ENCODE assay signal across 1 cellular context in the genomic region with DNA sequence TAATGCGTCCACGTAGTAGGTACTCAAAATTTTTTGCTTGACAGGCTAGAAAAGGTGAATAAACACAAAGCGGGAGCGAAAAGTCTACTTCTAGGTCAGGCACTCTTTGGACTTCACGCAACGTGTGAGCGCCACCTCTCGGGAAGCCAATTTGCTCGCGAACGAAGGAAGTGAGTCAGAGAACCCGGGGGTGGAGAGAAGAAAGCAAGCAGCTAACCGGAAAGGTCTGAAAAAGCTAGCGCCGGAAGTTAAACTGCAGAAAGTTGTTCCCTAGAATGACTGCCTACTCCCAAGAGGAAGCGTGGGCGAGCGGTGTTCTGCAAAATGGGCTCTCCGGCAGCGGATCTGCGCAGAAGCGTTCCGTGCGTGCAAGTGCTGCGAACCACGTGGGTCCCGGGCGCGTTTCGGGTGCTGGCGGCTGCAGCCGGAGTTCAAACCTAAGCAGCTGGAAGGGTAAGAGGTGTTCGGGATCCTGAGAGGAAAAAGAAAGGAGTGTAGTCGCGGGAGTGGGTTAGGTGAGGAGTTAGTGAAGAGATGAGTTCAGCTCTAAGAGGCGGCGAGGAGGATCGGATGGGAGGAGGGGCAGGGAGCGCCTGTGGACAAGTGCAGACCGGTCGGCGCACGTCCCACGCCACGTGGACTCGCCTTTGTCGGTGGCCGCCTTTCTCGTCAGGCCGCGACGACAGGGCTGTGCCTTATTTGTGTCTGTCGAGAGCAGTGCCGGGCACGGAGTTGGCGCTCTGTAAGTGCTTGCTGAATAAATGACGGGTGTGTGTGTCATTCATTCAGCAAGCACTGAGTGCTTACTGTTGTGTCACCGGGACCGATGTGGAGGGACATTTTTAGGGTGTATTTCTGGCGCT.
TF ChIP-seq lines count a peak whose summit lies in the region.

Gene NME1, plus strand, starts transcription at position 350 of the 863 bp plus-strand sequence. CDS start 2,096 bp downstream, outside the sequence.

TF ChIP-seq in HCT116, 20 proteins besides CTCF, POLR2A, EP300 and RAD21 (continued from another document):
- no peak for TF ChIP-seq REST (IDR thresholded peaks at IDR 0.05; ENCODE audit: low read depth)
- TF ChIP-seq, protein P1, sequence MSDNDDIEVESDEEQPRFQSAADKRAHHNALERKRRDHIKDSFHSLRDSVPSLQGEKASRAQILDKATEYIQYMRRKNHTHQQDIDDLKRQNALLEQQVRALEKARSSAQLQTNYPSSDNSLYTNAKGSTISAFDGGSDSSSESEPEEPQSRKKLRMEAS (IDR thresholded peaks at IDR 0.05): peak; percentile 100
- peak; percentile 88 for TF ChIP-seq JUND (IDR thresholded peaks at IDR 0.05)
- TF ChIP-seq ZBTB33 (IDR thresholded peaks at IDR 0.05; ENCODE audit: extremely low read depth, insufficient replicate concordance, low read length): peak; percentile 88
- TF ChIP-seq SP1 (IDR thresholded peaks at IDR 0.05; ENCODE audit: low read depth): peak; percentile 96
- no peak for TF ChIP-seq EZH2phosphoT487 (IDR thresholded peaks at IDR 0.05; ENCODE audit: borderline replicate concordance)
- TF ChIP-seq EZH2 (IDR thresholded peaks at IDR 0.05): no peak
- peak; percentile 89 for TF ChIP-seq FOSL1 (IDR thresholded peaks at IDR 0.05; ENCODE audit: low read depth)
- peak; percentile 56; the same call in 1 of the 2 replicates for TF ChIP-seq ZFX (IDR thresholded peaks at IDR 0.05)
- TF ChIP-seq ELF1 (IDR thresholded peaks at IDR 0.05; ENCODE audit: borderline replicate concordance, low read depth): no peak; the same call in 1 of the 2 replicates
- peak; percentile 100 for TF ChIP-seq SIN3A (IDR thresholded peaks at IDR 0.05; ENCODE audit: low read depth)
- peak; percentile 100 for TF ChIP-seq CBX3 (IDR thresholded peaks at IDR 0.05; ENCODE audit: low read depth)
- no peak for TF ChIP-seq ZNF274 (IDR thresholded peaks at IDR 0.05; ENCODE audit: low read depth, low read length)
- TF ChIP-seq EGR1 (IDR thresholded peaks at IDR 0.05; ENCODE audit: low read depth): peak; percentile 100
- 0 out of 2 replicates have a peak, but pooled peaks have one; percentile 47 for TF ChIP-seq CEBPB (IDR thresholded peaks at IDR 0.05; ENCODE audit: low read depth)
- TF ChIP-seq POLR2AphosphoS5 (IDR thresholded peaks at IDR 0.05; ENCODE audit: low read depth, low read length): peak; percentile 97
- peak; percentile 91 for TF ChIP-seq YY1 (IDR thresholded peaks at IDR 0.05; ENCODE audit: extremely low read depth, insufficient replicate concordance, low read depth, low read length)
TF ChIP-seq in HCT116: peak in this region for 14.
